12 cellular contexts compared by ENCODE assay signal in the genomic region with DNA sequence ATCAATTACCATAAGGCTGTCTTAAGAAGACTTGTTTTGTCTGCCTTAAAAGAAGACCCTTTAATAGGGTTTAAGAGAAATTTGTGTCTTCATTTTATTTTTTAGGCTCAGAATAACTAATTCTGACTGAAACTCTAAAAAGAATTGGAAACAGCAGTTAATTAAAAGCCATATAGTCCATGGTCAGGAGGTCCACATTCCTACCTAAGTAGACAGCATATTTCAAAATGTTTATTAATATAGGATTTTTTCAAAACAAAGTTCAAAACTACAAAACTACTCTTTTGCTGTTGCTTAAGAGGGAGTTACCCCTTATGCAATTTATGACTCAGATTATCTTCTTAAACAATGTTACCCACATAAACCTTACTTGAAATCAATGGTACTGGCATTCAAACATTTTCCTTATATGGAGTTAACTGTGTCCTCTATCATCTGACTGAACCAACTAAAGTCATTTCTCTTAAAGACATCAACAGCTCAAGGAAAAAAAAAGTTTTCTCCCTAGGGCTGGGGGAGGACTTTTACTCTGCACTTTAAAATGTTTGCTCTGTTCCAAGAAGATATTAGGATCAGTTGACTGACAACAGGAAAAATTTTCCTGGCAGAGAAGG. TPM values are rescaled to one million over a fixed set of nuclear protein-coding genes. Genes with fewer than 3 reads are reported as not detected.
DNase-seq lines count a peak whose midpoint lies in the region; ATAC-seq, FAIRE-seq and TF ChIP-seq lines count a peak whose summit lies in the region.
"Had no signal": no experiment of that assay in that cellular context is flagged by ENCODE, and none has a peak within 500 bp of the region (broad histone marks: within the 10 kb centered on the region; RNA-seq: fewer than 3 reads in every experiment).

No MANE protein-coding gene starts in this region.

- H3K79me2 ChIP-seq in GM12878 (ENCODE audit: control insufficient read depth, insufficient read depth, low read length): no peaks in the 10 kb centered on the region

- H4K91ac ChIP-seq in mesenchymal stem cell (ENCODE audit: low read length): no peak overlapping the region

- no peak for TF ChIP-seq CTCF in BJ (IDR thresholded peaks at IDR 0.05; ENCODE audit: insufficient read depth, low read depth, low read length)
- TF ChIP-seq CTCF in GM12878 (IDR thresholded peaks at IDR 0.05 in 2 of 3, conservative IDR thresholded peaks at IDR 0.05 in 1 of 3; ENCODE audit: control insufficient read depth in 2 of 3, extremely low read depth in 1 of 3, insufficient read depth in 1 of 3, low read depth in 3 of 3, low read length in 3 of 3): no peak
- TF ChIP-seq CTCF in testis (IDR thresholded peaks at IDR 0.05): no peak

- no peaks in the 10 kb centered on the region for H3K36me3 Mint-ChIP-seq in activated T-helper 17 cell treated with anti-CD3 and anti-CD28 coated beads, Interleukin-2, amount 50 U/mL, for 72 hours (ENCODE audit: low read depth)

- no peak overlapping the region for H3K27ac ChIP-seq in GM12878 (ENCODE audit: control insufficient read depth, insufficient read depth)
- H3K27ac ChIP-seq in mesenchymal stem cell (ENCODE audit: low read length, poor library complexity, severe bottlenecking): no peak overlapping the region
- H3K27ac ChIP-seq in testis: no peak overlapping the region

- H3K18ac ChIP-seq in mesenchymal stem cell (ENCODE audit: low read depth in 1 of 2, low read length in 2 of 2): no peak overlapping the region

- H3K79me1 ChIP-seq in mesenchymal stem cell (replicated peaks; ENCODE audit: low read length, poor library complexity, severe bottlenecking): no peaks in the 10 kb centered on the region

- no peaks in the 10 kb centered on the region for H3K4me1 Mint-ChIP-seq in activated T-helper 17 cell treated with anti-CD3 and anti-CD28 coated beads, Interleukin-2, amount 50 U/mL, for 72 hours

- H2AK5ac ChIP-seq in mesenchymal stem cell (ENCODE audit: low read length, severe bottlenecking): no peak overlapping the region

- H3K9me3 ChIP-seq in GM12878 (replicated peaks; ENCODE audit: control insufficient read depth, insufficient read depth, low read length) (no peaks in the 10 kb centered on the region; the same call in 1 of the 3 replicates), mesenchymal stem cell (ENCODE audit: control insufficient read depth, low read length) (no peaks in the 10 kb centered on the region), testis (no peaks in the 10 kb centered on the region)

- no peak overlapping the region for H3K23ac ChIP-seq in mesenchymal stem cell (ENCODE audit: low read length in 2 of 2)

- no peaks in the 10 kb centered on the region for H3K9me3 Mint-ChIP-seq in activated T-helper 17 cell treated with anti-CD3 and anti-CD28 coated beads, Interleukin-2, amount 50 U/mL, for 72 hours
- H3K9me3 Mint-ChIP-seq: dendritic cell treated with granulocyte-macrophage colony-stimulating factor and Interleukin-4, amounts not matched to agents 40 ng/mL and 50 ng/mL, for 4 days; T-helper 2 cell treated with Interferon-gamma antibody and Interleukin-4, amounts not matched to agents 5 μg/mL and 100 μg/mL, for 36 hours had no signal

- H3K4me2 ChIP-seq in GM12878 (ENCODE audit: control insufficient read depth, insufficient read depth) (no peak overlapping the region), mesenchymal stem cell (ENCODE audit: low read length, poor library complexity, severe bottlenecking) (no peak overlapping the region)

- no peaks in the 10 kb centered on the region for H3K27me3 Mint-ChIP-seq in activated T-helper 17 cell treated with anti-CD3 and anti-CD28 coated beads, Interleukin-2, amount 50 U/mL, for 72 hours
- H3K27me3 Mint-ChIP-seq: dendritic cell treated with granulocyte-macrophage colony-stimulating factor and Interleukin-4, amounts not matched to agents 40 ng/mL and 50 ng/mL, for 4 days had no signal

- RAD21 ChIA-PET in GM12878 (lab: Charles Lee; ENCODE audit: unreplicated experiment): no interaction called here

- no peak overlapping the region for H3K4me3 ChIP-seq in BJ (ENCODE audit: low read depth, low read length)
- no peak overlapping the region for H3K4me3 ChIP-seq in GM12878
- H3K4me3 ChIP-seq in mesenchymal stem cell (ENCODE audit: insufficient read depth in 1 of 2, low read depth in 1 of 2, low read length in 2 of 2): no peak overlapping the region
- H3K4me3 ChIP-seq in testis: no peak overlapping the region

- no peaks in the 10 kb centered on the region for H3K36me3 ChIP-seq in BJ (ENCODE audit: control insufficient read depth, insufficient read depth, low read length)
- no peaks in the 10 kb centered on the region for H3K36me3 ChIP-seq in GM12878 (ENCODE audit: control insufficient read depth in 2 of 2, insufficient read depth in 2 of 2, low read length in 1 of 2)
- no peaks in the 10 kb centered on the region for H3K36me3 ChIP-seq in mesenchymal stem cell (ENCODE audit: control insufficient read depth in 1 of 2, insufficient read depth in 2 of 2, low read depth in 1 of 2, low read length in 2 of 2)
- no peaks in the 10 kb centered on the region for H3K36me3 ChIP-seq in testis (ENCODE audit: low read depth, missing control alignments)

- H2BK15ac ChIP-seq in mesenchymal stem cell (ENCODE audit: low read depth, poor library complexity, severe bottlenecking): no peak overlapping the region

- FAIRE-seq in GM12878 (lab: Jason Lieb, UNC): no peak

- no peak overlapping the region for H3K14ac ChIP-seq in mesenchymal stem cell (ENCODE audit: low read length in 2 of 2)

- 0 out of 4 replicates have a peak, but pooled peaks of 1 of the 2 experiments have one; percentile 18 for TF ChIP-seq EP300 in GM12878 (IDR thresholded peaks at IDR 0.05; ENCODE audit: borderline replicate concordance in 1 of 2, control insufficient read depth in 1 of 2, low read depth in 2 of 2, low read length in 2 of 2)

- no peak for TF ChIP-seq POLR2A in GM12878 (IDR thresholded peaks at IDR 0.05; ENCODE audit: low read depth, low read length)
- TF ChIP-seq POLR2A in testis (IDR thresholded peaks at IDR 0.05): no peak

- peak; percentile 43; the same call in 2 of the 3 replicates for ATAC-seq in GM12878
- no peak for ATAC-seq in activated T-helper 17 cell treated with anti-CD3 and anti-CD28 coated beads, Interleukin-2, amount 50 U/mL, for 72 hours (replicated peaks)

- no peak overlapping the region for H4K8ac ChIP-seq in mesenchymal stem cell (ENCODE audit: low read length)

- CTCF ChIA-PET in BJ (lab: Yijun Ruan, JAX) (no interaction called here), GM12878 (lab: Yijun Ruan, JAX) (no interaction called here)

- no peak overlapping the region for H3K27ac Mint-ChIP-seq in activated T-helper 17 cell treated with anti-CD3 and anti-CD28 coated beads, Interleukin-2, amount 50 U/mL, for 72 hours
- H3K27ac Mint-ChIP-seq: dendritic cell treated with granulocyte-macrophage colony-stimulating factor and Interleukin-4, amounts not matched to agents 40 ng/mL and 50 ng/mL, for 4 days; T-helper 2 cell treated with Interferon-gamma antibody and Interleukin-4, amounts not matched to agents 5 μg/mL and 100 μg/mL, for 36 hours had no signal

- H3K4ac ChIP-seq in mesenchymal stem cell (ENCODE audit: low read depth in 1 of 2, low read length in 2 of 2): no peak overlapping the region

- no peak overlapping the region for H2BK120ac ChIP-seq in mesenchymal stem cell (ENCODE audit: low read depth, low read length)

- DNase-seq in BJ (ENCODE audit: low read depth) (peak; percentile 50), HS-27A (ENCODE audit: low read depth) (peak; percentile 41), GM12878 (ENCODE audit: low read depth, low spot score) (no peak), mesenchymal stem cell (peak; percentile 91), cortex of kidney (lab: John Stamatoyannopoulos, UW) (no peak), KG1 (lab: John Stamatoyannopoulos, UW) (no peak), testis (no peak)
- DNase-seq: NCI-H526, posterior cingulate gyrus had no signal

- BruUV-seq in GM12878 (replicated peaks; lab: Mats Ljungman, UMichigan): no TSS peak

- H2AFZ ChIP-seq in GM12878 (ENCODE audit: control insufficient read depth, low read depth, low read length) (no peak overlapping the region), mesenchymal stem cell (ENCODE audit: low read depth, low read length) (no peak overlapping the region)

- POLR2A ChIA-PET in BJ (lab: Charles Lee): no interaction called here
- POLR2A ChIA-PET in GM12878 (lab: Charles Lee): interaction anchor here (0.6 kb wide), 1 partner anchor 322 kb away, joined by 3 read pairs; no protein-coding TSS in a partner anchor

- in situ Hi-C loops in GM12878 (cut with MboI): no loop called here

- H3K9ac ChIP-seq in GM12878 (ENCODE audit: control insufficient read depth, insufficient read depth, low read length) (no peak overlapping the region), mesenchymal stem cell (ENCODE audit: low read length) (peak overlapping the region; percentile 71)

- H2BK12ac ChIP-seq in mesenchymal stem cell (ENCODE audit: low read length in 2 of 2): no peak overlapping the region

- H3K4me1 ChIP-seq in GM12878 (ENCODE audit: control insufficient read depth, insufficient read depth, low read length) (peaks cover 7% of the 10 kb centered on the region), mesenchymal stem cell (ENCODE audit: control insufficient read depth, insufficient read depth, low read depth, low read length) (peaks cover 2% of the 10 kb centered on the region), testis (no peaks in the 10 kb centered on the region)

- SMC1A ChIA-PET in GM12878 (lab: Charles Lee; ENCODE audit: uncharacterized antibody, unreplicated experiment): interaction anchor here (1.4 kb wide), 1 partner anchor 41 kb away, joined by 3 read pairs; no protein-coding TSS in a partner anchor

- H3K27me3 ChIP-seq in BJ (ENCODE audit: control insufficient read depth, insufficient read depth, low read length): no peaks in the 10 kb centered on the region
- H3K27me3 ChIP-seq in GM12878 (replicated peaks in 1 of 2; ENCODE audit: control insufficient read depth in 2 of 2, insufficient read depth in 2 of 2, low read length in 1 of 2): no peaks in the 10 kb centered on the region
- no peaks in the 10 kb centered on the region for H3K27me3 ChIP-seq in mesenchymal stem cell (ENCODE audit: control insufficient read depth in 1 of 2, insufficient read depth in 1 of 2, low read length in 2 of 2)
- no peaks in the 10 kb centered on the region for H3K27me3 ChIP-seq in testis

- no peak overlapping the region for H3K4me3 Mint-ChIP-seq in activated T-helper 17 cell treated with anti-CD3 and anti-CD28 coated beads, Interleukin-2, amount 50 U/mL, for 72 hours
- H3K4me3 Mint-ChIP-seq: dendritic cell treated with granulocyte-macrophage colony-stimulating factor and Interleukin-4, amounts not matched to agents 40 ng/mL and 50 ng/mL, for 4 days; T-helper 2 cell treated with Interferon-gamma antibody and Interleukin-4, amounts not matched to agents 5 μg/mL and 100 μg/mL, for 36 hours had no signal

- no peak overlapping the region for H2BK5ac ChIP-seq in mesenchymal stem cell (ENCODE audit: low read depth, low read length, poor library complexity, severe bottlenecking)

- TF ChIP-seq RAD21 in GM12878 (IDR thresholded peaks at IDR 0.05; ENCODE audit: insufficient read depth, low read depth, low read length): no peak

- H4K20me1 ChIP-seq in GM12878 (ENCODE audit: control insufficient read depth, insufficient read depth): no peaks in the 10 kb centered on the region

- intact Hi-C loops in GM12878 (cut with micrococcal nuclease; ENCODE audit: unreplicated experiment) (no loop called here), testis (cut with DNase I; ENCODE audit: low total_unique reads) (no loop called here)

RNA-seq across cellular contexts. Expression of a gene that starts 56.8 kb away (rescaled TPM):
- polyA plus RNA-seq in BJ (2011; rRNA removed) (not detected in 2 replicates), GM12878 (2011; rRNA removed) (not detected in 2 replicates), GM12878 (2014; fragmentation: Illumina TruSeq; extraction: Trizol) (not detected in 2 replicates), GM12878 (2014; fragmentation: Nextera tagmentation; extraction: Ambion mirVana) (not detected), GM12878 (2014; rRNA removed) (0.11 TPM in 1 of 2 replicates, not detected in the other), GM12878 (2016; fragmentation: Nextera tagmentation; extraction: Ambion mirVana) (not detected), testis (ENCODE audit: insufficient read depth, low read depth, low replicate concordance) (1.1 TPM)
- 0.72 TPM in 1 of 2 replicates, not detected in the other for polyA minus RNA-seq in BJ (2011; rRNA and poly(A)+ RNA removed)
- 2.9 and 4.1 TPM in 2 replicates for total RNA-seq in GM12878 (2013; cell fraction: nucleolus; rRNA removed)
- total RNA-seq in GM12878 (2014; rRNA removed) (not detected in 2 replicates), GM12878 (2014; rRNA removed; fragmentation: Illumina TruSeq; extraction: Trizol) (not detected in 2 replicates), GM12878 (2021) (not detected in 2 replicates), testis (1 to 10 TPM; 6.0 to 9.6 TPM)
- polyA plus RNA-seq in GM12878 (2011; ENCODE audit: low read depth): not detected
- polyA plus RNA-seq in GM12878 (2011; cell fraction: cytosol; rRNA removed): not detected in 2 replicates
- 0.28 and 0.45 TPM in 2 replicates for polyA plus RNA-seq in GM12878 (2011; cell fraction: nucleus; rRNA removed)
- polyA plus RNA-seq in GM12878 (2012): not detected in 2 replicates
- 0.26 TPM in 1 of 2 replicates, not detected in the other for polyA minus RNA-seq in GM12878 (2011; rRNA and poly(A)+ RNA removed)
- not detected in 2 replicates for polyA minus RNA-seq in GM12878 (2011; cell fraction: cytosol; rRNA and poly(A)+ RNA removed)
- polyA minus RNA-seq in GM12878 (2011; cell fraction: nucleus; rRNA and poly(A)+ RNA removed): 0.57 and 0.60 TPM in 2 replicates
- polyA plus RNA-seq in mesenchymal stem cell (2013, experiment 1 of 2): not detected
- not detected for polyA plus RNA-seq in mesenchymal stem cell (2013, experiment 2 of 2)
- not detected for total RNA-seq in activated T-helper 17 cell treated with anti-CD3 and anti-CD28 coated beads, Interleukin-2, amount 50 U/mL, for 72 hours

Comparison
In these comparisons a context has a peak if more than half of its experiments do, and no peak if none do; other contexts are left out.
1. DNase-seq: peak in BJ (single experiment), HS-27A (single experiment) and mesenchymal stem cell (single experiment); none in GM12878 (single experiment), cortex of kidney (single experiment), KG1 (single experiment) and testis (single experiment).